Comparison of ENCODE assay signal across 8 cellular contexts in genomic region chr9:35945341-35946018, GRCh38. TPM values are rescaled to one million over a fixed set of nuclear protein-coding genes. Genes with fewer than 3 reads are reported as not detected.
A peak's percentile ranks its signal among the peaks of the same experiment; 100 is the strongest.
DNase-seq lines count a peak whose midpoint lies in the region; ATAC-seq and TF ChIP-seq lines count a peak whose summit lies in the region.

No MANE protein-coding gene starts in this region.

- peak; percentile 93 for TF ChIP-seq CTCF in AG09309 (IDR thresholded peaks at IDR 0.05; ENCODE audit: control insufficient read depth, insufficient read depth, low read depth, low read length, missing control alignments)
- peak; percentile 86 for TF ChIP-seq CTCF in GM20000 (IDR thresholded peaks at IDR 0.05; ENCODE audit: extremely low read depth, missing control alignments)
- TF ChIP-seq CTCF in dorsolateral prefrontal cortex (IDR thresholded peaks at IDR 0.05 in 54 of 56, conservative IDR thresholded peaks at IDR 0.05 in 2 of 56; ENCODE audit: low read depth in 1 of 56, partially characterized antibody in 56 of 56): peak; percentile 42 to 87 (median 77)
- peak; percentile 61 for TF ChIP-seq CTCF in lung (IDR thresholded peaks at IDR 0.05; ENCODE audit: control extremely low read depth, extremely low read depth)

- WGBS in lung, 2 donors: 27 to 32% methylated on average over 10 of the region's 10 CpGs

- H3K4me1 ChIP-seq in lung (ENCODE audit: control insufficient read depth in 2 of 2, insufficient read depth in 2 of 2, low read length in 2 of 2): peaks cover 0 to 10% of the 10 kb centered on the region in 2 donors

- H3K9me3 ChIP-seq in lung (ENCODE audit: control insufficient read depth in 2 of 2, insufficient read depth in 1 of 2, low read length in 1 of 2): no peaks in the 10 kb centered on the region

- H3K27me3 ChIP-seq in dorsolateral prefrontal cortex (no peaks in the 10 kb centered on the region), lung (ENCODE audit: control insufficient read depth, insufficient read depth) (no peaks in the 10 kb centered on the region)

- H3K36me3 ChIP-seq in lung (ENCODE audit: control insufficient read depth in 2 of 2, insufficient read depth in 2 of 2, low read length in 2 of 2): no peaks in the 10 kb centered on the region

- H3K27ac ChIP-seq in dorsolateral prefrontal cortex: peak overlapping the region in 6 of 59 donors; percentile 8 to 46 (median 21)
- H3K27ac ChIP-seq in lung (ENCODE audit: low read depth in 1 of 2, low read length in 1 of 2): peak overlapping the region; percentile 10 to 78

- H3K4me3 ChIP-seq in AG09309 (ENCODE audit: control insufficient read depth, low read depth, low read length) (no peak overlapping the region), dorsolateral prefrontal cortex (peak overlapping the region in 44 of 59 donors; percentile 9 to 60 (median 35)), lung (no peak overlapping the region)

- intact Hi-C loops in dorsolateral prefrontal cortex (cut with DNase I): loop anchor here in 1 of 2 donors (2.0 kb wide), 1 partner anchor 43 kb away; no protein-coding TSS in a partner anchor

- no peak for DNase-seq in AG09309 (ENCODE audit: low read depth)
- DNase-seq in GM20000 (ENCODE audit: low spot score): peak; percentile 62
- peak; percentile 87 for DNase-seq in NCI-H460 (ENCODE audit: extremely low read depth, low read depth)
- DNase-seq in activated CD4-positive, alpha-beta T cell treated with anti-CD3 and anti-CD28 coated beads, Interleukin-2, amount 50 U/mL, for 24 hours (ENCODE audit: low read depth in 1 of 2, low spot score in 1 of 2): peak; percentile 24 to 50
- DNase-seq in dorsolateral prefrontal cortex: peak in 9 of 10 donors; percentile 44 to 75 (median 57)
- peak; percentile 74 for DNase-seq in lung (ENCODE audit: low spot score)
- peak; percentile 19 for DNase-seq in stimulated activated CD8-positive, alpha-beta memory T cell treated with anti-CD3 and anti-CD28 coated beads, Interleukin-12 subunit alpha, Interleukin-12 subunit beta, amount 100 ng/mL, for 4 hours (ENCODE audit: low read depth)

- ATAC-seq in lung (ENCODE audit: insufficient read depth, low FRiP score) (peak; percentile 10), HG03097 (IDR thresholded peaks at IDR 0.05; ENCODE audit: low FRiP score, unreplicated experiment) (no peak)

RNA-seq across cellular contexts. Expression of gene OR2S2, which starts 12.5 kb away (rescaled TPM):
- total RNA-seq in NCI-H460 (2014; rRNA removed; shearing (Covaris generic)): not detected in 2 replicates
- polyA plus RNA-seq in NCI-H460 (2014; cell fraction: nucleus; rRNA removed): not detected in 2 replicates
- under 1 TPM in 7 of 120 experiments, not detected in 113; 0.44 to 0.88 (median 0.59) TPM for total RNA-seq in dorsolateral prefrontal cortex
- total RNA-seq in lung: not detected
- polyA plus RNA-seq in lung: not detected

RNA-seq across cellular contexts. Expression of gene SPAAR, which starts 36.2 kb away (rescaled TPM):
- total RNA-seq in NCI-H460 (2014; rRNA removed; shearing (Covaris generic)): 0.46 TPM in 1 of 2 replicates, not detected in the other
- 0.10 and 1.7 TPM in 2 replicates for polyA plus RNA-seq in NCI-H460 (2014; cell fraction: nucleus; rRNA removed)
- total RNA-seq in dorsolateral prefrontal cortex (10 to 100 TPM in 5 of 120 experiments, 1 to 10 TPM in 115; 1.5 to 13.9 (median 4.7) TPM), lung (1 to 10 TPM; 3.7 to 6.7 TPM)
- 1 to 10 TPM; 5.7 to 5.8 TPM for polyA plus RNA-seq in lung

RNA-seq across cellular contexts. Expression of gene HRCT1, which starts 39.5 kb away (rescaled TPM):
- total RNA-seq in NCI-H460 (2014; rRNA removed; shearing (Covaris generic)): 1.4 and 3.2 TPM in 2 replicates
- polyA plus RNA-seq in NCI-H460 (2014; cell fraction: nucleus; rRNA removed): 0.24 and 1.3 TPM in 2 replicates
- 10 to 100 TPM in 3 of 120 experiments, 1 to 10 TPM in 115, under 1 TPM in 2; 0.75 to 11.9 (median 3.8) TPM for total RNA-seq in dorsolateral prefrontal cortex
- total RNA-seq in lung: 10 to 100 TPM in 1 of 2 donors, not detected in 1; 14.1 TPM
- polyA plus RNA-seq in lung: 1 to 10 TPM; 1.7 to 6.3 TPM

Comparison
In these comparisons a context has a peak if more than half of its experiments do, and no peak if none do; other contexts are left out.
1. H3K4me3 ChIP-seq: peak in dorsolateral prefrontal cortex (44 of 59); none in AG09309 (single experiment) and lung (single experiment).
2. Peak in every context shown above with its lines, with median percentiles within 50 percentile points of each other: CTCF ChIP-seq.